In the genomic region with DNA sequence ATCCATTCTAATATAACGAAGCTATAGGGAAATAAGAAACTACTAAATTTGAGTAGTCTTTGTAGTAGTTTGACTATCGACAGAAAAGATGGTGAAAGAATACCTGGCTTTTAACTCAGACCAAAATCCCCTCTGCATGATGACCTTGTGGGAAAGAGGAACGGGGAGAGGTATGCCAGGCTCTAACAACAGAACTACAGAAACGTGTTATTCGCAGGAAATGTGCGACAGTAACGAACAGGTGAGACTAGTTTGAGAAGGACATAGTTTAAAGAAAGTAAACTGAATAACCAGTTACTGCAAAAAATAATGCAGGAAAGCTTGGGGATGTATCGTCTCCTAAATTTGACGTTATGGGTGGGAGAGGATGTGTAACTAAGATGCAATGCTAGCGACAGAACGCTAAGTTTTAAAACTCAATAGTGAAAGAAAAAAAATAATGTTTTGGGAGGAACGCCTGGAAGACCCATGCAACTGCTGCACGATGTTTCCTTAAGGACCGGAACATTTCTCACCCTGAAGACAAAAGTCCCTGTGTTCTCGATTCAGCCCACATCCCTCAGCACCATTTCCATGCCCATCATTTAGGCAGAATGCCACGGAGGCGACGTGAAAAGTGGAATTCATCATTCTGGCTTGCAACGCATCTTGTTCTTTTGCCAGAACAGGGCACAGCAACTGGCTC, we compare ENCODE assay signal across 8 cellular contexts. TPM values are rescaled to one million over a fixed set of nuclear protein-coding genes. Genes with fewer than 3 reads are reported as not detected.
DNase-seq lines count a peak whose midpoint lies in the region; ATAC-seq and TF ChIP-seq lines count a peak whose summit lies in the region.

No MANE protein-coding gene starts in this region.

- H3K27ac Mint-ChIP-seq in CD4-positive, alpha-beta memory T cell = peak overlapping the region; percentile 97 to 100 (median 99)

- no peaks in the 10 kb centered on the region for H3K36me3 ChIP-seq in CD4-positive, alpha-beta memory T cell (ENCODE audit: insufficient read depth, low read length)
- H3K36me3 ChIP-seq in muscle layer of duodenum (ENCODE audit: control insufficient read depth in 1 of 2, insufficient read depth in 2 of 2, low read length in 2 of 2) = peaks cover 0 to 4% of the 10 kb centered on the region in 2 donors

- peak overlapping the region; percentile 96 to 100 (median 98) for H3K4me3 Mint-ChIP-seq in CD4-positive, alpha-beta memory T cell

- CTCF ChIA-PET in CD4-positive, alpha-beta memory T cell (lab: Charles Lee; ENCODE audit: partially characterized antibody) = interaction anchor here (1.4 to 2.1 kb wide), 3 partner anchors 63 to 323 kb away, joined by 5 to 9 read pairs (median 9); no protein-coding TSS in a partner anchor

- DNase-seq in CD4-positive, alpha-beta memory T cell = peak in 2 of 5 donors; percentile 3 to 24
- peak; percentile 5 for DNase-seq in M059J (ENCODE audit: low read depth)
- DNase-seq in choroid plexus epithelial cell (ENCODE audit: low read depth) = no peak
- no peak for DNase-seq in amygdala (lab: John Stamatoyannopoulos, UW)
- DNase-seq in CD1c-positive myeloid dendritic cell (ENCODE audit: extremely low spot score) = no peak

- H3K9me3 Mint-ChIP-seq in CD4-positive, alpha-beta memory T cell = peaks cover 0 to 2% (median 0%) of the 10 kb centered on the region in 8 donors

- H3K36me3 Mint-ChIP-seq in CD4-positive, alpha-beta memory T cell = peaks cover 0 to 20% of the 10 kb centered on the region in 2 donors

- peak overlapping the region; percentile 99 for H3K27ac ChIP-seq in CD4-positive, alpha-beta memory T cell (ENCODE audit: low read depth, low read length)
- peak overlapping the region; percentile 77 for H3K27ac ChIP-seq in muscle layer of duodenum (ENCODE audit: low read length)

- peak overlapping the region; percentile 57 to 97 for H3K4me3 ChIP-seq in CD4-positive, alpha-beta memory T cell (ENCODE audit: low read length in 2 of 2)
- H3K4me3 ChIP-seq in choroid plexus epithelial cell (ENCODE audit: low read depth, low read length) = peak overlapping the region; percentile 83
- H3K4me3 ChIP-seq in muscle layer of duodenum (ENCODE audit: low read depth in 1 of 2, low read length in 2 of 2) = peak overlapping the region; percentile 81 to 95

- intact Hi-C loops in CD4-positive, alpha-beta memory T cell (cut with micrococcal nuclease) = loop anchor here (2.0 to 10.0 kb wide), 2 partner anchors 64 to 1142 kb away; partner anchors contain the start of gene STK24

- POLR2A ChIA-PET in CD4-positive, alpha-beta memory T cell (lab: Charles Lee; ENCODE audit: partially characterized antibody) = interaction anchor here (0.9 to 3.7 kb wide), 17 partner anchors 9 to 1756 kb away, joined by 3 to 85 read pairs (median 4); partner anchors contain the start of genes DNAJC3 and MBNL2

- ATAC-seq in GM21367 (IDR thresholded peaks at IDR 0.05; ENCODE audit: unreplicated experiment) (no peak), HG03025 (IDR thresholded peaks at IDR 0.05; ENCODE audit: low FRiP score, unreplicated experiment) (no peak)

- peaks cover 32% of the 10 kb centered on the region for H3K4me1 ChIP-seq in CD4-positive, alpha-beta memory T cell (ENCODE audit: insufficient read depth, low read length)
- H3K4me1 ChIP-seq in muscle layer of duodenum (ENCODE audit: control insufficient read depth in 1 of 2, insufficient read depth in 2 of 2, low read length in 2 of 2) = peaks cover 3 to 22% of the 10 kb centered on the region in 2 donors

- H3K9me3 ChIP-seq in CD4-positive, alpha-beta memory T cell (ENCODE audit: control insufficient read depth in 1 of 2, low read length in 2 of 2) = no peaks in the 10 kb centered on the region
- no peaks in the 10 kb centered on the region for H3K9me3 ChIP-seq in muscle layer of duodenum (ENCODE audit: control insufficient read depth in 1 of 2, low read length in 2 of 2)

- peaks cover 5% of the 10 kb centered on the region for H3K27me3 ChIP-seq in CD4-positive, alpha-beta memory T cell (ENCODE audit: insufficient read depth, low read length)
- H3K27me3 ChIP-seq in muscle layer of duodenum (ENCODE audit: low read depth, low read length) = no peaks in the 10 kb centered on the region

- H3K4me1 Mint-ChIP-seq in CD4-positive, alpha-beta memory T cell = peaks cover 20 to 41% (median 23%) of the 10 kb centered on the region in 4 donors

- H3K27me3 Mint-ChIP-seq in CD4-positive, alpha-beta memory T cell = peaks cover 0 to 4% of the 10 kb centered on the region in 2 donors

- TF ChIP-seq CTCF in choroid plexus epithelial cell (conservative IDR thresholded peaks at IDR 0.05; ENCODE audit: low read depth, low read length) = no peak

RNA-seq across cellular contexts. Expression of gene RAP2A, which starts 1.6 kb away (rescaled TPM):
- 10 to 100 TPM; 21.5 to 24.0 TPM for total RNA-seq in CD4-positive, alpha-beta memory T cell
- polyA plus RNA-seq in CD4-positive, alpha-beta memory T cell = 1 to 10 TPM; 1.7 to 3.9 TPM
- 12.3 and 20.7 TPM in 2 replicates for total RNA-seq in M059J (2014; rRNA removed; shearing (Covaris generic))
